In genomic region chr2:109139844-109140396, GRCh38 we compare ENCODE assay signal across 2 cellular contexts.
TF ChIP-seq lines count a peak whose summit lies in the region.

No MANE protein-coding gene starts in this region.

TF ChIP-seq in HepG2, 621 proteins besides CTCF, POLR2A, EP300 and RAD21:
- TF ChIP-seq ZSCAN25 (CRISPR knock-in tag; IDR thresholded peaks at IDR 0.05) (no peak), NFYC (CRISPR knock-in tag; IDR thresholded peaks at IDR 0.05) (no peak), MNT (IDR thresholded peaks at IDR 0.05) (peak; percentile 98), ZFYVE20 (CRISPR knock-in tag; IDR thresholded peaks at IDR 0.05; ENCODE audit: borderline replicate concordance, low read depth) (no peak)

TF ChIP-seq in GM23338, 12 proteins besides CTCF, POLR2A, EP300 and RAD21:
- TF ChIP-seq EZH2 (IDR thresholded peaks at IDR 0.05; ENCODE audit: low read depth, unreplicated experiment): no peak
- no peak for TF ChIP-seq ETS1 (IDR thresholded peaks at IDR 0.05)
